Comparison of ENCODE assay signal across 14 cellular contexts in genomic region chr11:75094382-75094781, GRCh38. TPM values are rescaled to one million over a fixed set of nuclear protein-coding genes. Genes with fewer than 3 reads are reported as not detected.
"Had no signal": no experiment of that assay in that cellular context is flagged by ENCODE, and none has a peak within 500 bp of the region (broad histone marks: within the 10 kb centered on the region; RNA-seq: fewer than 3 reads in every experiment).

No MANE protein-coding gene starts in this region.

RNA-seq across cellular contexts. Expression of gene OR2AT4, which starts 2.3 kb away (rescaled TPM):
- total RNA-seq: activated B cell treated with CpG ODN at 0.5 μM for 24 hours; activated CD4-positive, alpha-beta memory T cell treated with anti-CD3 and anti-CD28 coated beads for 36 hours; activated CD4-positive, alpha-beta memory T cell treated with anti-CD3 and anti-CD28 coated beads, Interleukin-2, amount 10 ng/mL, durations not matched to agents 7 days and 5 days; activated CD4-positive, alpha-beta T cell treated with anti-CD3 and anti-CD28 coated beads for 36 hours; activated CD4-positive, alpha-beta T cell treated with anti-CD3 and anti-CD28 coated beads, Interleukin-2, amount 10 ng/mL, durations not matched to agents 24 days and 14 days; activated CD4-positive, alpha-beta T cell treated with anti-CD3 and anti-CD28 coated beads, Interleukin-2, amount 10 ng/mL, durations not matched to agents 7 days and 5 days; activated CD8-positive, alpha-beta memory T cell treated with anti-CD3 and anti-CD28 coated beads for 36 hours; activated CD8-positive, alpha-beta memory T cell treated with anti-CD3 and anti-CD28 coated beads, Interleukin-2, amount 10 ng/mL, durations not matched to agents 7 days and 5 days; activated CD8-positive, alpha-beta T cell treated with anti-CD3 and anti-CD28 coated beads for 36 hours; activated CD8-positive, alpha-beta T cell treated with anti-CD3 and anti-CD28 coated beads, Interleukin-2, amount 10 ng/mL, durations not matched to agents 7 days and 5 days; T-helper 1 cell treated with Interleukin-12 subunit alpha and Interleukin-12 subunit beta and Interleukin-4 antibody, amounts not matched to agents 30 ng/mL and 1 ng/mL, for 36 hours; T-helper 17 cell; T-helper 2 cell treated with Interferon-gamma antibody and Interleukin-4, amounts not matched to agents 100 ng/mL and 5 ng/mL, for 36 hours; WTC11 had no signal

RNA-seq across cellular contexts. Expression of gene SLCO2B1, which starts 56.5 kb away (rescaled TPM):
- total RNA-seq: activated CD4-positive, alpha-beta memory T cell treated with anti-CD3 and anti-CD28 coated beads for 36 hours; activated CD4-positive, alpha-beta T cell treated with anti-CD3 and anti-CD28 coated beads for 36 hours; activated CD4-positive, alpha-beta T cell treated with anti-CD3 and anti-CD28 coated beads, Interleukin-2, amount 10 ng/mL, durations not matched to agents 24 days and 14 days; activated CD8-positive, alpha-beta memory T cell treated with anti-CD3 and anti-CD28 coated beads for 36 hours; activated CD8-positive, alpha-beta memory T cell treated with anti-CD3 and anti-CD28 coated beads, Interleukin-2, amount 10 ng/mL, durations not matched to agents 7 days and 5 days; activated CD8-positive, alpha-beta T cell treated with anti-CD3 and anti-CD28 coated beads for 36 hours; activated CD8-positive, alpha-beta T cell treated with anti-CD3 and anti-CD28 coated beads, Interleukin-2, amount 10 ng/mL, durations not matched to agents 7 days and 5 days; T-helper 17 cell had no signal
